ENCODE assay signal across 8 cellular contexts in genomic region chr22:41021039-41021654, GRCh38.
A peak's percentile ranks its signal among the peaks of the same experiment; 100 is the strongest.
DNase-seq lines count a peak whose midpoint lies in the region; ATAC-seq and TF ChIP-seq lines count a peak whose summit lies in the region.

No MANE protein-coding gene starts in this region.

- no peaks in the 10 kb centered on the region for H3K9me3 Mint-ChIP-seq in endothelial cell (ENCODE audit: unreplicated experiment)
- H3K9me3 Mint-ChIP-seq in nephron progenitor cell: no peaks in the 10 kb centered on the region

- H3K27me3 Mint-ChIP-seq in endothelial cell (ENCODE audit: unreplicated experiment): peaks cover 13% of the 10 kb centered on the region
- H3K27me3 Mint-ChIP-seq in nephron progenitor cell (ENCODE audit: low read depth, poor library complexity): peaks cover 9% of the 10 kb centered on the region

- ATAC-seq in GM19351 (IDR thresholded peaks at IDR 0.05; ENCODE audit: unreplicated experiment) (peak; percentile 9), GM18873 (IDR thresholded peaks at IDR 0.05; ENCODE audit: low FRiP score, unreplicated experiment) (no peak), HG02571 (IDR thresholded peaks at IDR 0.05; ENCODE audit: unreplicated experiment) (no peak), GM21360 (IDR thresholded peaks at IDR 0.05; ENCODE audit: unreplicated experiment) (no peak)

- DNase-seq in RKO (ENCODE audit: low spot score): peak; percentile 21
- DNase-seq in endothelial cell (ENCODE audit: low spot score): no peak
- DNase-seq in nephron progenitor cell: peak; percentile 9
- DNase-seq in superior temporal gyrus (ENCODE audit: extremely low spot score): no peak

- H3K4me1 Mint-ChIP-seq in endothelial cell (ENCODE audit: unreplicated experiment) (peaks cover 21% of the 10 kb centered on the region), nephron progenitor cell (peaks cover 31% of the 10 kb centered on the region)

- H3K4me3 Mint-ChIP-seq in endothelial cell (ENCODE audit: unreplicated experiment) (peak overlapping the region; percentile 91), nephron progenitor cell (peak overlapping the region; percentile 93)

- H3K27ac Mint-ChIP-seq in endothelial cell (ENCODE audit: unreplicated experiment) (no peak overlapping the region), nephron progenitor cell (no peak overlapping the region)

- H3K36me3 Mint-ChIP-seq in endothelial cell (ENCODE audit: low read depth, unreplicated experiment) (no peaks in the 10 kb centered on the region), nephron progenitor cell (ENCODE audit: low read depth) (no peaks in the 10 kb centered on the region)

- TF ChIP-seq CTCF in endothelial cell (IDR thresholded peaks at IDR 0.05; ENCODE audit: unreplicated experiment) (no peak), nephron progenitor cell (IDR thresholded peaks at IDR 0.05) (no peak)

Comparison
In these comparisons a context has a peak if more than half of its experiments do, and no peak if none do; other contexts are left out.
1. DNase-seq: peak in RKO (single experiment) and nephron progenitor cell (single experiment); none in endothelial cell (single experiment) and superior temporal gyrus (single experiment).